ENCODE assay signal across 8 cellular contexts in genomic region chr16:712740-713250, GRCh38. TPM values are rescaled to one million over a fixed set of nuclear protein-coding genes. Genes with fewer than 3 reads are reported as not detected.
A peak's percentile ranks its signal among the peaks of the same experiment; 100 is the strongest.
DNase-seq lines count a peak whose midpoint lies in the region; TF ChIP-seq lines count a peak whose summit lies in the region.
"Not testable (repeated sequence)": the region's sequence is repeated elsewhere in the genome, so short reads cannot be mapped to it uniquely, and the experiment has no call there.

No MANE protein-coding gene starts in this region.

- intact Hi-C loops in activated CD4-positive, alpha-beta memory T cell treated with anti-CD3 and anti-CD28 coated beads for 36 hours (cut with micrococcal nuclease), result not testable (repeated sequence)

- peaks cover 4 to 24% (median 13%) of the 10 kb centered on the region in 4 donors for H3K4me1 ChIP-seq in Peyer's patch
- peaks cover 11% of the 10 kb centered on the region for H3K4me1 ChIP-seq in hepatocyte (ENCODE audit: insufficient read depth)

- not testable (repeated sequence) for H3K9me3 Mint-ChIP-seq in activated CD4-positive, alpha-beta memory T cell treated with anti-CD3 and anti-CD28 coated beads for 36 hours; chondrocyte (ENCODE audit: low read depth)

- not testable (repeated sequence) for H3K79me2 ChIP-seq in hepatocyte

- TF ChIP-seq POLR2A in Peyer's patch (IDR thresholded peaks at IDR 0.05), result not testable (repeated sequence)

- H3K27me3 Mint-ChIP-seq in activated CD4-positive, alpha-beta memory T cell treated with anti-CD3 and anti-CD28 coated beads for 36 hours, result peaks cover 32% of the 10 kb centered on the region
- peaks cover 12% of the 10 kb centered on the region for H3K27me3 Mint-ChIP-seq in chondrocyte (ENCODE audit: low read depth)

- H3K27ac ChIP-seq in Peyer's patch, hepatocyte: not testable (repeated sequence)

- H3K9me3 ChIP-seq in Peyer's patch; hepatocyte (ENCODE audit: low read depth): not testable (repeated sequence)

- DNase-seq in AG09309 (ENCODE audit: low read depth), result peak; percentile 81
- DNase-seq in GM12865 (ENCODE audit: low read depth), result peak; percentile 58
- peak; percentile 99 for DNase-seq in M059J (ENCODE audit: low read depth)
- peak in 2 of 3 donors; percentile 55 to 74 for DNase-seq in Peyer's patch
- peak; percentile 78 for DNase-seq in activated CD4-positive, alpha-beta memory T cell treated with anti-CD3 and anti-CD28 coated beads for 36 hours
- DNase-seq in chondrocyte (ENCODE audit: low spot score), result not testable (repeated sequence)
- peak; percentile 67 for DNase-seq in hepatocyte (ENCODE audit: low spot score)
- DNase-seq in stimulated activated CD4-positive, alpha-beta T cell treated with anti-CD3 and anti-CD28 coated beads, Interleukin-12 subunit alpha, Interleukin-12 subunit beta, amount 100 ng/mL, for 4 hours, result peak; percentile 48

- H2AFZ ChIP-seq in hepatocyte, result not testable (repeated sequence)

- H3K4me1 Mint-ChIP-seq in activated CD4-positive, alpha-beta memory T cell treated with anti-CD3 and anti-CD28 coated beads for 36 hours (ENCODE audit: low read depth), result not testable (repeated sequence)
- peaks cover 20% of the 10 kb centered on the region for H3K4me1 Mint-ChIP-seq in chondrocyte (ENCODE audit: low read depth)

- not testable (repeated sequence) for H3K4me3 Mint-ChIP-seq in activated CD4-positive, alpha-beta memory T cell treated with anti-CD3 and anti-CD28 coated beads for 36 hours; chondrocyte (ENCODE audit: unreplicated experiment)

- H3K36me3 Mint-ChIP-seq in activated CD4-positive, alpha-beta memory T cell treated with anti-CD3 and anti-CD28 coated beads for 36 hours; chondrocyte (ENCODE audit: low read depth): not testable (repeated sequence)

- H3K9me2 ChIP-seq in hepatocyte (replicated peaks; ENCODE audit: insufficient read depth), result not testable (repeated sequence)

- H3K36me3 ChIP-seq in Peyer's patch; hepatocyte (replicated peaks; ENCODE audit: insufficient read depth, low read depth): not testable (repeated sequence)

- not testable (repeated sequence) for H4K20me1 ChIP-seq in hepatocyte (ENCODE audit: insufficient read depth, poor library complexity, severe bottlenecking)

- H3K27me3 ChIP-seq in Peyer's patch (peaks cover 0 to 11% of the 10 kb centered on the region in 2 donors), hepatocyte (peaks cover 47% of the 10 kb centered on the region)

- CTCF ChIA-PET in activated CD4-positive, alpha-beta memory T cell treated with anti-CD3 and anti-CD28 coated beads for 36 hours (lab: Charles Lee), result interaction anchor here (0.7 to 5.2 kb wide), 21 partner anchors 7 to 390 kb away, joined by 3 to 120 read pairs (median 4); partner anchors contain the start of genes ANTKMT, CCDC78, CHTF18 and CIAO3

- 46% methylated on average over 13 of the region's 13 CpGs for WGBS in hepatocyte (ENCODE audit: low lambda C conversion rate, missing lambda C conversion rate)

- POLR2A ChIA-PET in activated CD4-positive, alpha-beta memory T cell treated with anti-CD3 and anti-CD28 coated beads for 36 hours (lab: Charles Lee), result interaction anchor here (1.2 to 1.6 kb wide), 2 partner anchors 8 to 73 kb away, joined by 3 to 5 read pairs; partner anchors contain the start of gene ANTKMT

- H3K4me2 ChIP-seq in hepatocyte, result not testable (repeated sequence)

- H3K4me3 ChIP-seq in AG09309 (ENCODE audit: control insufficient read depth, low read depth, low read length); GM12865 (ENCODE audit: low read depth, low read length); Peyer's patch; hepatocyte: not testable (repeated sequence)

- not testable (repeated sequence) for H3K27ac Mint-ChIP-seq in activated CD4-positive, alpha-beta memory T cell treated with anti-CD3 and anti-CD28 coated beads for 36 hours
- peak overlapping the region; percentile 80 for H3K27ac Mint-ChIP-seq in chondrocyte (ENCODE audit: unreplicated experiment)

- TF ChIP-seq CTCF in AG09309 (IDR thresholded peaks at IDR 0.05; ENCODE audit: control insufficient read depth, insufficient read depth, low read depth, low read length, missing control alignments) (peak; percentile 61), GM12865 (IDR thresholded peaks at IDR 0.05; ENCODE audit: insufficient read depth, low read depth, low read length, missing control alignments) (peak; percentile 13), Peyer's patch (IDR thresholded peaks at IDR 0.05) (peak in 5 of 6 experiments; percentile 29 to 43 (median 34)), chondrocyte (IDR thresholded peaks at IDR 0.05) (peak; percentile 81), hepatocyte (IDR thresholded peaks at IDR 0.05; ENCODE audit: poor library complexity) (peak; percentile 41)

RNA-seq across cellular contexts. Expression of gene METRN, which starts 2.1 kb away (rescaled TPM):
- total RNA-seq in M059J (2014; rRNA removed; shearing (Covaris generic)), result 96.4 and 142 TPM in 2 replicates
- total RNA-seq in Peyer's patch, result 10 to 100 TPM in 2 of 4 donors, 1 to 10 TPM in 2; 4.0 to 33.8 (median 8.9) TPM
- 10 to 100 TPM; 14.6 to 16.0 TPM for total RNA-seq in activated CD4-positive, alpha-beta memory T cell treated with anti-CD3 and anti-CD28 coated beads for 36 hours
- total RNA-seq in chondrocyte, result 50.7 to 62.3 TPM (median 58.5 TPM) in 3 replicates
- 8.3 and 22.7 TPM in 2 replicates for total RNA-seq in hepatocyte
- 68.1 and 80.4 TPM in 2 replicates for polyA plus RNA-seq in hepatocyte

RNA-seq across cellular contexts. Expression of gene FBXL16, which starts 7.2 kb away (rescaled TPM):
- 8.1 and 12.0 TPM in 2 replicates for total RNA-seq in M059J (2014; rRNA removed; shearing (Covaris generic))
- total RNA-seq in Peyer's patch (1 to 10 TPM; 1.4 to 2.5 (median 1.9) TPM), chondrocyte (0.53 to 0.87 TPM (median 0.82 TPM) in 3 replicates), hepatocyte (0.07 and 0.28 TPM in 2 replicates)
- total RNA-seq in activated CD4-positive, alpha-beta memory T cell treated with anti-CD3 and anti-CD28 coated beads for 36 hours, result 10 to 100 TPM in 1 of 2 experiments, 1 to 10 TPM in 1; 7.7 to 14.1 TPM
- 0.28 and 0.38 TPM in 2 replicates for polyA plus RNA-seq in hepatocyte

RNA-seq across cellular contexts. Expression of gene ANTKMT, which starts 8.2 kb away (rescaled TPM):
- 11.0 and 30.4 TPM in 2 replicates for total RNA-seq in M059J (2014; rRNA removed; shearing (Covaris generic))
- total RNA-seq in Peyer's patch (10 to 100 TPM; 52.8 to 93.9 (median 72.0) TPM), chondrocyte (31.6 to 42.4 TPM (median 38.2 TPM) in 3 replicates), hepatocyte (32.0 and 38.8 TPM in 2 replicates)
- total RNA-seq in activated CD4-positive, alpha-beta memory T cell treated with anti-CD3 and anti-CD28 coated beads for 36 hours, result 10 to 100 TPM; 31.2 to 34.9 TPM
- 81.0 and 81.8 TPM in 2 replicates for polyA plus RNA-seq in hepatocyte

RNA-seq across cellular contexts. Expression of gene CCDC78, which starts 13.4 kb away (rescaled TPM):
- 0.25 TPM in 1 of 2 replicates, not detected in the other for total RNA-seq in M059J (2014; rRNA removed; shearing (Covaris generic))
- 10 to 100 TPM in 1 of 4 donors, 1 to 10 TPM in 3; 2.1 to 13.2 (median 6.3) TPM for total RNA-seq in Peyer's patch
- total RNA-seq in activated CD4-positive, alpha-beta memory T cell treated with anti-CD3 and anti-CD28 coated beads for 36 hours, result 1 to 10 TPM; 3.3 to 4.2 TPM
- total RNA-seq in chondrocyte, result 1.8 to 3.9 TPM (median 2.5 TPM) in 3 replicates
- total RNA-seq in hepatocyte, result 2.2 and 3.4 TPM in 2 replicates
- polyA plus RNA-seq in hepatocyte, result 5.8 and 6.8 TPM in 2 replicates

RNA-seq across cellular contexts. Expression of gene HAGHL, which starts 14.1 kb away (rescaled TPM):
- 3.6 and 4.9 TPM in 2 replicates for total RNA-seq in M059J (2014; rRNA removed; shearing (Covaris generic))
- total RNA-seq in Peyer's patch, result 10 to 100 TPM in 1 of 4 donors, 1 to 10 TPM in 2, under 1 TPM in 1; 0.53 to 42.9 (median 3.4) TPM
- 10 to 100 TPM; 14.2 to 15.2 TPM for total RNA-seq in activated CD4-positive, alpha-beta memory T cell treated with anti-CD3 and anti-CD28 coated beads for 36 hours
- 7.9 to 20.6 TPM (median 15.0 TPM) in 3 replicates for total RNA-seq in chondrocyte
- total RNA-seq in hepatocyte, result 14.5 and 15.5 TPM in 2 replicates
- polyA plus RNA-seq in hepatocyte, result 31.5 and 32.3 TPM in 2 replicates

Comparison
In these comparisons a context has a peak if more than half of its experiments do, and no peak if none do; other contexts are left out.
1. CTCF ChIP-seq: peak in every context shown above with its lines; median percentile 81 in chondrocyte; 61 in AG09309; 41 in hepatocyte; 34 in Peyer's patch; 13 in GM12865.